ENCODE assay signal across 8 cellular contexts in genomic region chr3:104628185-104628789, GRCh38.
DNase-seq lines count a peak whose midpoint lies in the region; ATAC-seq and TF ChIP-seq lines count a peak whose summit lies in the region.

No MANE protein-coding gene starts in this region.

- H3K4me3 ChIP-seq in cardiac muscle cell (no peak overlapping the region), neuronal stem cell (ENCODE audit: low read length in 2 of 2) (no peak overlapping the region)

- H3K9ac ChIP-seq in neuronal stem cell (ENCODE audit: low read depth, low read length, poor library complexity): no peak overlapping the region

- H4K91ac ChIP-seq in neuronal stem cell (ENCODE audit: low read depth, low read length, poor library complexity): no peak overlapping the region

- H2BK12ac ChIP-seq in neuronal stem cell (ENCODE audit: low read length): no peak overlapping the region

- DNase-seq in cardiac muscle cell (ENCODE audit: low read depth in 1 of 2, low spot score in 1 of 2) (peak; percentile 73 to 76), left ventricle myocardium superior (no peak), NCI-H526 treated with DMSO at 0.1 percent for 48 hours (lab: John Stamatoyannopoulos, UW) (peak; percentile 16), dermis microvascular lymphatic vessel endothelial cell (ENCODE audit: low read depth in 2 of 2) (peak; percentile 32 to 71), neuronal stem cell (ENCODE audit: low spot score) (peak; percentile 5), T-helper 1 cell (no peak), foreskin melanocyte (no peak)

- no CpG with 5 or more reads among the region's 6 CpGs for WGBS in neuronal stem cell (ENCODE audit: extremely low coverage in 2 of 2, insufficient read length in 2 of 2, insufficient replicate concordance in 1 of 2), 2 donors

- no peak overlapping the region for H3K4me2 ChIP-seq in neuronal stem cell (ENCODE audit: insufficient read depth, low read length, poor library complexity, severe bottlenecking)

- H2AFZ ChIP-seq in neuronal stem cell (ENCODE audit: low read length): no peak overlapping the region

- H3K79me1 ChIP-seq in neuronal stem cell (ENCODE audit: low read depth, low read length): no peaks in the 10 kb centered on the region

- H2BK15ac ChIP-seq in neuronal stem cell (ENCODE audit: low read length): no peak overlapping the region

- no peak overlapping the region for H4K8ac ChIP-seq in neuronal stem cell (ENCODE audit: low read depth, low read length)

- H3K27me3 ChIP-seq in cardiac muscle cell: no peaks in the 10 kb centered on the region
- H3K27me3 ChIP-seq in neuronal stem cell (ENCODE audit: control insufficient read depth in 3 of 3, insufficient read depth in 3 of 3, low read depth in 1 of 3, low read length in 3 of 3): no peaks in the 10 kb centered on the region

- peak; percentile 80 for TF ChIP-seq CTCF in cardiac muscle cell (IDR thresholded peaks at IDR 0.05; ENCODE audit: low read depth, low read length)

- intact Hi-C loops in left ventricle myocardium superior (cut with micrococcal nuclease): no loop called here

- no peak overlapping the region for H3K18ac ChIP-seq in neuronal stem cell (ENCODE audit: low read length)

- H3K36me3 ChIP-seq in cardiac muscle cell: no peaks in the 10 kb centered on the region
- H3K36me3 ChIP-seq in neuronal stem cell (replicated peaks in 1 of 2; ENCODE audit: control insufficient read depth in 2 of 2, insufficient read depth in 2 of 2, low read length in 2 of 2): no peaks in the 10 kb centered on the region

- ATAC-seq in left ventricle myocardium superior: no peak
- ATAC-seq in HG03025 (IDR thresholded peaks at IDR 0.05; ENCODE audit: low FRiP score, unreplicated experiment): peak; percentile 83

- H3K23ac ChIP-seq in neuronal stem cell (ENCODE audit: low read depth, low read length, poor library complexity): no peak overlapping the region

- H3K14ac ChIP-seq in neuronal stem cell (ENCODE audit: low read length): no peak overlapping the region

- H2AK5ac ChIP-seq in neuronal stem cell (ENCODE audit: low read depth, low read length): no peak overlapping the region

- H3K9me3 ChIP-seq in cardiac muscle cell (ENCODE audit: low read depth) (no peaks in the 10 kb centered on the region), neuronal stem cell (replicated peaks in 1 of 2; ENCODE audit: control insufficient read depth in 2 of 2, insufficient read depth in 1 of 2, low read depth in 1 of 2, low read length in 2 of 2) (peaks cover 6 to 9% of the 10 kb centered on the region in 2 donors)

- H3K4ac ChIP-seq in neuronal stem cell (ENCODE audit: low read length): no peak overlapping the region

- no peak overlapping the region for H2BK120ac ChIP-seq in neuronal stem cell (ENCODE audit: low read depth, low read length)

- peaks cover 9% of the 10 kb centered on the region for H3K4me1 ChIP-seq in cardiac muscle cell (ENCODE audit: low read depth)
- H3K4me1 ChIP-seq in neuronal stem cell (ENCODE audit: control insufficient read depth in 2 of 2, insufficient read depth in 1 of 2, low read depth in 1 of 2, low read length in 2 of 2): no peaks in the 10 kb centered on the region

- H3K27ac ChIP-seq in cardiac muscle cell: no peak overlapping the region
- H3K27ac ChIP-seq in neuronal stem cell (replicated peaks; ENCODE audit: low read length): no peak overlapping the region

- no peak overlapping the region for H2BK5ac ChIP-seq in neuronal stem cell (ENCODE audit: low read length)

Comparison
In these comparisons a context has a peak if more than half of its experiments do, and no peak if none do; other contexts are left out.
1. DNase-seq: peak in cardiac muscle cell (2 of 2), NCI-H526 treated with DMSO at 0.1 percent for 48 hours (single experiment), dermis microvascular lymphatic vessel endothelial cell (2 of 2) and neuronal stem cell (single experiment); none in left ventricle myocardium superior (single experiment), T-helper 1 cell (0 of 5) and foreskin melanocyte (single experiment).